ENCODE assay signal across 8 cellular contexts in genomic region chr18:22170421-22171262, GRCh38. TPM values are rescaled to one million over a fixed set of nuclear protein-coding genes. Genes with fewer than 3 reads are reported as not detected.
A peak's percentile ranks its signal among the peaks of the same experiment; 100 is the strongest.
DNase-seq lines count a peak whose midpoint lies in the region; ATAC-seq and TF ChIP-seq lines count a peak whose summit lies in the region.

No MANE protein-coding gene starts in this region.

- peaks cover 9% of the 10 kb centered on the region for H3K4me1 ChIP-seq in prostate gland (replicated peaks)

- H3K27me3 ChIP-seq in prostate gland (replicated peaks; ENCODE audit: insufficient read depth), result peaks cover 29% of the 10 kb centered on the region

- H3K36me3 Mint-ChIP-seq in activated T-cell treated with anti-CD3 and anti-CD28 coated beads, Interleukin-2, amount 50 U/mL, for 72 hours (ENCODE audit: insufficient read depth in 2 of 2), result peaks cover 1 to 2% of the 10 kb centered on the region in 2 donors

- ATAC-seq in activated T-cell treated with anti-CD3 and anti-CD28 coated beads, Interleukin-2, amount 50 U/mL, for 72 hours (replicated peaks in 1 of 2), result peak in 1 of 2 donors; percentile 30
- ATAC-seq in Right ventricle myocardium superior (ENCODE audit: poor library complexity), result peak; percentile 8

- DNase-seq in AG08396 (ENCODE audit: low spot score), result peak; percentile 68
- peak; percentile 56 for DNase-seq in HK-2 (ENCODE audit: unreplicated experiment)
- DNase-seq in activated T-cell treated with anti-CD3 and anti-CD28 coated beads, Interleukin-2, amount 50 U/mL, for 72 hours, result peak in 1 of 2 donors; percentile 27
- DNase-seq in Right ventricle myocardium superior, result peak; percentile 80
- peak; percentile 54 for DNase-seq in prostate gland (ENCODE audit: low spot score)
- DNase-seq in medulla oblongata (ENCODE audit: extremely low spot score), result no peak
- no peak for DNase-seq in amygdala (lab: John Stamatoyannopoulos, UW)
- DNase-seq in AML-193 (lab: John Stamatoyannopoulos, UW), result no peak

- intact Hi-C loops in Right ventricle myocardium superior (cut with DNase I) (loop anchor here (5.0 kb wide), 1 partner anchor 97 kb away; no protein-coding TSS in a partner anchor), prostate gland (cut with DNase I) (loop anchor here (2.0 to 5.0 kb wide), 2 partner anchors 178 to 392 kb away; no protein-coding TSS in a partner anchor)

- H3K9me3 ChIP-seq in prostate gland, result no peaks in the 10 kb centered on the region

- peaks cover 26% of the 10 kb centered on the region for H3K4me1 Mint-ChIP-seq in activated T-cell treated with anti-CD3 and anti-CD28 coated beads, Interleukin-2, amount 50 U/mL, for 72 hours (ENCODE audit: low read depth)

- no peak for TF ChIP-seq POLR2A in prostate gland (IDR thresholded peaks at IDR 0.05)

- H3K9me3 Mint-ChIP-seq in activated T-cell treated with anti-CD3 and anti-CD28 coated beads, Interleukin-2, amount 50 U/mL, for 72 hours, result no peaks in the 10 kb centered on the region

- WGBS in prostate gland, result 1% methylated on average over 66 of the region's 66 CpGs

- peak overlapping the region; percentile 66 to 79 for H3K27ac ChIP-seq in prostate gland

- TF ChIP-seq CTCF in prostate gland (IDR thresholded peaks at IDR 0.05), result no peak

- no peak overlapping the region for H3K27ac Mint-ChIP-seq in activated T-cell treated with anti-CD3 and anti-CD28 coated beads, Interleukin-2, amount 50 U/mL, for 72 hours

- peaks cover 77% of the 10 kb centered on the region for H3K27me3 Mint-ChIP-seq in activated T-cell treated with anti-CD3 and anti-CD28 coated beads, Interleukin-2, amount 50 U/mL, for 72 hours (ENCODE audit: low read depth)

- H3K36me3 ChIP-seq in prostate gland, result no peaks in the 10 kb centered on the region

- H3K4me3 ChIP-seq in prostate gland, result peak overlapping the region; percentile 54 to 62

- H3K4me3 Mint-ChIP-seq in activated T-cell treated with anti-CD3 and anti-CD28 coated beads, Interleukin-2, amount 50 U/mL, for 72 hours, result peak overlapping the region; percentile 91 to 93

RNA-seq across cellular contexts. Expression of gene GATA6, which starts 1.3 kb away (rescaled TPM):
- total RNA-seq in activated T-cell treated with anti-CD3 and anti-CD28 coated beads, Interleukin-2, amount 50 U/mL, for 72 hours, result under 1 TPM; 0.39 to 0.43 TPM
- total RNA-seq in Right ventricle myocardium superior, result 56.0 TPM
- total RNA-seq in prostate gland, result 10 to 100 TPM in 1 of 2 donors, 1 to 10 TPM in 1; 9.8 to 49.0 TPM

Comparison
In these comparisons a context has a peak if more than half of its experiments do, and no peak if none do; other contexts are left out.
1. DNase-seq: peak in AG08396 (single experiment), HK-2 (single experiment), Right ventricle myocardium superior (single experiment) and prostate gland (single experiment); none in medulla oblongata (single experiment), amygdala (0 of 56) and AML-193 (0 of 2).
2. RNA of gene GATA6, which starts 1.3 kb away (total RNA-seq): 56.0 TPM in Right ventricle myocardium superior (single experiment) and 9.8 to 49.0 TPM in prostate gland; 0.39 to 0.43 TPM in activated T-cell treated with anti-CD3 and anti-CD28 coated beads, Interleukin-2, amount 50 U/mL, for 72 hours; every median in the first group is over 4 times any median in the second.